Comparison of ENCODE assay signal across 9 cellular contexts in genomic region chr1:21149430-21149861, GRCh38. TPM values are rescaled to one million over a fixed set of nuclear protein-coding genes. Genes with fewer than 3 reads are reported as not detected.
DNase-seq lines count a peak whose midpoint lies in the region; ATAC-seq and TF ChIP-seq lines count a peak whose summit lies in the region.
"Had no signal": no experiment of that assay in that cellular context is flagged by ENCODE, and none has a peak within 500 bp of the region (broad histone marks: within the 10 kb centered on the region; RNA-seq: fewer than 3 reads in every experiment).

No MANE protein-coding gene starts in this region.

- H3K36me3 Mint-ChIP-seq in CD4-positive, alpha-beta T cell (ENCODE audit: low read depth): peaks cover 22% of the 10 kb centered on the region
- H3K36me3 Mint-ChIP-seq in nephron progenitor cell (ENCODE audit: low read depth): peaks cover 50% of the 10 kb centered on the region
- peaks cover 64% of the 10 kb centered on the region for H3K36me3 Mint-ChIP-seq in activated T-cell treated with anti-CD3 and anti-CD28 coated beads, Interleukin-2, amount 50 U/mL, for 24 hours (ENCODE audit: low read depth)

- no peak overlapping the region for H3K4me3 ChIP-seq in esophagus muscularis mucosa

- no peaks in the 10 kb centered on the region for H3K27me3 Mint-ChIP-seq in CD4-positive, alpha-beta T cell
- H3K27me3 Mint-ChIP-seq in nephron progenitor cell (ENCODE audit: low read depth, poor library complexity): no peaks in the 10 kb centered on the region
- no peaks in the 10 kb centered on the region for H3K27me3 Mint-ChIP-seq in activated T-cell treated with anti-CD3 and anti-CD28 coated beads, Interleukin-2, amount 50 U/mL, for 24 hours

- POLR2A ChIA-PET in CD4-positive, alpha-beta T cell (lab: Charles Lee): no interaction called here
- POLR2A ChIA-PET in RWPE1 (lab: Yijun Ruan, JAX; ENCODE audit: low non-redundant PET): no interaction called here

- no peaks in the 10 kb centered on the region for H3K27me3 ChIP-seq in CD4-positive, alpha-beta T cell (ENCODE audit: control insufficient read depth, insufficient read depth, low read length)
- no peaks in the 10 kb centered on the region for H3K27me3 ChIP-seq in esophagus muscularis mucosa

- peak overlapping the region; percentile 22 for H3K27ac Mint-ChIP-seq in CD4-positive, alpha-beta T cell
- H3K27ac Mint-ChIP-seq in nephron progenitor cell: peak overlapping the region; percentile 89
- H3K27ac Mint-ChIP-seq in activated T-cell treated with anti-CD3 and anti-CD28 coated beads, Interleukin-2, amount 50 U/mL, for 24 hours: no peak overlapping the region
- H3K27ac Mint-ChIP-seq: T-helper 1 cell treated with Interleukin-12 subunit alpha and Interleukin-12 subunit beta and Interleukin-4 antibody, amounts not matched to agents 30 μg/mL and 1 μg/mL, for 36 hours had no signal

- peaks cover 0 to 11% (median 7%) of the 10 kb centered on the region in 4 donors for H3K36me3 ChIP-seq in esophagus muscularis mucosa

- intact Hi-C loops in CD4-positive, alpha-beta T cell (cut with DNase I, micrococcal nuclease): no loop called here
- intact Hi-C loops in esophagus muscularis mucosa (cut with DNase I): loop anchor here (10.0 kb wide), 1 partner anchor 65 kb away; no protein-coding TSS in a partner anchor

- WGBS in esophagus muscularis mucosa: 20% methylated on average over 3 of the region's 3 CpGs

- CTCF ChIA-PET in CD4-positive, alpha-beta T cell (lab: Charles Lee): no interaction called here
- CTCF ChIA-PET in RWPE1 (lab: Yijun Ruan, JAX): interaction anchor here (1.0 kb wide), 1 partner anchor 9 kb away, joined by 5 read pairs; no protein-coding TSS in a partner anchor

- no peak overlapping the region for H3K4me3 Mint-ChIP-seq in CD4-positive, alpha-beta T cell
- no peak overlapping the region for H3K4me3 Mint-ChIP-seq in nephron progenitor cell
- H3K4me3 Mint-ChIP-seq in activated T-cell treated with anti-CD3 and anti-CD28 coated beads, Interleukin-2, amount 50 U/mL, for 24 hours: no peak overlapping the region
- H3K4me3 Mint-ChIP-seq: T-helper 1 cell treated with Interleukin-12 subunit alpha and Interleukin-12 subunit beta and Interleukin-4 antibody, amounts not matched to agents 30 μg/mL and 1 μg/mL, for 36 hours had no signal

- no peak for DNase-seq in CD4-positive, alpha-beta T cell
- DNase-seq in RWPE1 (ENCODE audit: low spot score): peak; percentile 36
- no peak for DNase-seq in esophagus muscularis mucosa (ENCODE audit: extremely low spot score)
- no peak for DNase-seq in nephron progenitor cell
- no peak for DNase-seq in CD1c-positive myeloid dendritic cell (ENCODE audit: extremely low spot score)
- DNase-seq in activated T-cell treated with anti-CD3 and anti-CD28 coated beads, Interleukin-2, amount 50 U/mL, for 24 hours: no peak

- no peak overlapping the region for H3K27ac ChIP-seq in CD4-positive, alpha-beta T cell (ENCODE audit: low read depth, low read length)
- H3K27ac ChIP-seq in RWPE1 (peak overlapping the region; percentile 89), esophagus muscularis mucosa (replicated peaks in 1 of 4) (peak overlapping the region; percentile 46 to 67 (median 59))

- TF ChIP-seq CTCF in CD4-positive, alpha-beta T cell (IDR thresholded peaks at IDR 0.05): no peak
- no peak for TF ChIP-seq CTCF in RWPE1 (conservative IDR thresholded peaks at IDR 0.05; ENCODE audit: low read depth)
- no peak for TF ChIP-seq CTCF in esophagus muscularis mucosa (IDR thresholded peaks at IDR 0.05)
- no peak for TF ChIP-seq CTCF in nephron progenitor cell (IDR thresholded peaks at IDR 0.05)

- H3K4me1 ChIP-seq in esophagus muscularis mucosa: peaks cover 30 to 53% (median 50%) of the 10 kb centered on the region in 4 donors

- TF ChIP-seq POLR2A in esophagus muscularis mucosa (IDR thresholded peaks at IDR 0.05; ENCODE audit: low read depth): no peak

- H3K9me3 Mint-ChIP-seq in CD4-positive, alpha-beta T cell: no peaks in the 10 kb centered on the region
- no peaks in the 10 kb centered on the region for H3K9me3 Mint-ChIP-seq in nephron progenitor cell
- H3K9me3 Mint-ChIP-seq in activated T-cell treated with anti-CD3 and anti-CD28 coated beads, Interleukin-2, amount 50 U/mL, for 24 hours: no peaks in the 10 kb centered on the region
- H3K9me3 Mint-ChIP-seq: T-helper 1 cell treated with Interleukin-12 subunit alpha and Interleukin-12 subunit beta and Interleukin-4 antibody, amounts not matched to agents 30 μg/mL and 1 μg/mL, for 36 hours had no signal

- ATAC-seq in CD4-positive, alpha-beta T cell (ENCODE audit: poor library complexity): no peak
- no peak for ATAC-seq in HG02840 (IDR thresholded peaks at IDR 0.05; ENCODE audit: low FRiP score, unreplicated experiment)
- no peak for ATAC-seq in HG02763 (IDR thresholded peaks at IDR 0.05; ENCODE audit: unreplicated experiment)

- H3K9me3 ChIP-seq in CD4-positive, alpha-beta T cell (ENCODE audit: control insufficient read depth, low read length): no peaks in the 10 kb centered on the region
- H3K9me3 ChIP-seq in esophagus muscularis mucosa: no peaks in the 10 kb centered on the region

- no peak for TF ChIP-seq EP300 in esophagus muscularis mucosa (IDR thresholded peaks at IDR 0.05)

- peaks cover 10% of the 10 kb centered on the region for H3K4me1 Mint-ChIP-seq in CD4-positive, alpha-beta T cell (ENCODE audit: low read depth)
- H3K4me1 Mint-ChIP-seq in nephron progenitor cell: peaks cover 19% of the 10 kb centered on the region
- H3K4me1 Mint-ChIP-seq in activated T-cell treated with anti-CD3 and anti-CD28 coated beads, Interleukin-2, amount 50 U/mL, for 24 hours (ENCODE audit: low read depth): peaks cover 13% of the 10 kb centered on the region

RNA-seq across cellular contexts. Expression of gene EIF4G3, which starts 27.3 kb away (rescaled TPM):
- 10 to 100 TPM; 18.8 to 21.5 TPM for total RNA-seq in CD4-positive, alpha-beta T cell
- total RNA-seq in esophagus muscularis mucosa: 10 to 100 TPM; 43.7 to 64.0 (median 62.2) TPM
